In genomic region chr11:15745266-15745665, GRCh38 we compare ENCODE assay signal across 10 cellular contexts.
"Had no signal": no experiment of that assay in that cellular context is flagged by ENCODE, and none has a peak within 500 bp of the region (broad histone marks: within the 10 kb centered on the region; RNA-seq: fewer than 3 reads in every experiment).

No MANE protein-coding gene starts in this region.

- DNase-seq: activated CD4-positive, alpha-beta T cell treated with anti-CD3 and anti-CD28 coated beads, Interleukin-2, amount 50 U/mL, for 4 hours; activated CD4-positive, CD25-positive, alpha-beta regulatory T cell treated with anti-CD3 and anti-CD28 coated beads, Interleukin-2, amount 50 U/mL, for 72 hours; activated effector memory CD4-positive, alpha-beta T cell treated with Interleukin-2 at 50 U/mL for 16 hours; activated T-cell treated with anti-CD3 and anti-CD28 coated beads, Interleukin-2, amount 50 U/mL, for 1 hour; kidney; stimulated activated CD4-positive, alpha-beta T cell treated with anti-CD3 and anti-CD28 coated beads, Interleukin-4, amount 100 ng/mL, for 1 hour; stimulated activated CD8-positive, alpha-beta memory T cell treated with anti-CD3 and anti-CD28 coated beads, Interleukin-4, amount 100 ng/mL, for 48 hours had no signal

- H3K27me3 ChIP-seq: hepatocyte had no signal

- H3K27ac ChIP-seq: hepatocyte, parathyroid adenoma, thoracic aorta had no signal

- H3K4me3 ChIP-seq: hepatocyte, thoracic aorta had no signal

- H3K4me1 ChIP-seq: parathyroid adenoma had no signal

- H3K36me3 ChIP-seq: thoracic aorta had no signal
